ENCODE assay signal across 1 cellular context in the genomic region with DNA sequence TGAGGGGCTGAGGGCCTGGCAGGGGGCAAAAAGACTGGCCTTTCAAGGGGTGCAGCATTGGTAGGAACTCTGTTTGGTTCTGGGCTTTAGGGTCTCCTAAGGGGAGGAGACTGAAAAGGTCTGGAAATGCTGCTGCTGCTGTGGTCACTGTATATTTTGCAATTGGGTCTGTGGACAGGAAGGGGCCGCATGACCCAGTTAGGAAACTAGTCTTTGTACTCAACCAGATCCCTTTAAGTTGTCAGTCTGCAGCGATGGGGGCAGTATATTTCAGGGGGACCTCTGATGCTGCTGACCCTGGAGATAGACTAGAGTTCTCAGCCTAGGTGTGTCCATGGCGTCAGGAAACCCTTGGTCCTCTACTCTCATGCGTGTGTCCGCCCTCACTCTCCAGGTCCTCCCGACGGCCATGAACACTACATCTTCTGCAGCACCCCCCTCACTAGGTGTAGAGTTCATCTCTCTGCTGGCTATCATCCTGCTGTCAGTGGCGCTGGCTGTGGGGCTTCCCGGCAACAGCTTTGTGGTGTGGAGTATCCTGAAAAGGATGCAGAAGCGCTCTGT.
TF ChIP-seq lines count a peak whose summit lies in the region.

No MANE protein-coding gene starts in this region.

TF ChIP-seq in H1, 55 proteins besides CTCF, POLR2A, EP300 and RAD21:
- TF ChIP-seq POLR2AphosphoS5 (IDR thresholded peaks at IDR 0.05; ENCODE audit: low read depth, low read length), result no peak
- TF ChIP-seq SP2 (IDR thresholded peaks at IDR 0.05; ENCODE audit: low read length), result no peak
- no peak for TF ChIP-seq RBBP5 (IDR thresholded peaks at IDR 0.05; ENCODE audit: borderline replicate concordance, low read depth, low read length)
- TF ChIP-seq JUN (IDR thresholded peaks at IDR 0.05; ENCODE audit: low read depth, low read length), result no peak
